In genomic region chr3:178443634-178444033, GRCh38 we compare ENCODE assay signal across 14 cellular contexts.
DNase-seq lines count a peak whose midpoint lies in the region; ATAC-seq and TF ChIP-seq lines count a peak whose summit lies in the region.
"Had no signal": no experiment of that assay in that cellular context is flagged by ENCODE, and none has a peak within 500 bp of the region (broad histone marks: within the 10 kb centered on the region; RNA-seq: fewer than 3 reads in every experiment).

No MANE protein-coding gene starts in this region.

- no peak overlapping the region for H3K27ac Mint-ChIP-seq in activated T-helper 1 cell treated with anti-CD3 and anti-CD28 coated beads, Interleukin-12 subunit alpha, Interleukin-12 subunit beta, Interleukin-2, Interleukin-4 antibody, amounts not matched to agents 30 ng/mL and 10 ng/mL and 1 ng/mL, durations not matched to agents 14 hours and 24 hours and 36 hours

- no peak overlapping the region for H3K9ac ChIP-seq in MM.1S (ENCODE audit: low read length)

- H3K9me3 ChIP-seq in MM.1S (replicated peaks; ENCODE audit: insufficient read depth, low read length) (no peaks in the 10 kb centered on the region), gastroesophageal sphincter (no peaks in the 10 kb centered on the region)
- H3K9me3 ChIP-seq: A549, sigmoid colon, thoracic aorta had no signal

- H3K9me2 ChIP-seq in MM.1S (replicated peaks; ENCODE audit: insufficient read depth, low read length), result no peaks in the 10 kb centered on the region

- no peaks in the 10 kb centered on the region for H4K20me1 ChIP-seq in MM.1S (ENCODE audit: insufficient read depth, low read length)

- H3K27me3 ChIP-seq in MM.1S (replicated peaks; ENCODE audit: insufficient read depth, low read length) (no peaks in the 10 kb centered on the region), gastroesophageal sphincter (no peaks in the 10 kb centered on the region)
- H3K27me3 ChIP-seq: sigmoid colon had no signal

- WGBS in gastroesophageal sphincter (ENCODE audit: low coverage in 1 of 2), 2 donors, result 56% methylated on average over 2 of the region's 2 CpGs

- no peaks in the 10 kb centered on the region for H3K27me3 Mint-ChIP-seq in activated T-helper 1 cell treated with anti-CD3 and anti-CD28 coated beads, Interleukin-12 subunit alpha, Interleukin-12 subunit beta, Interleukin-2, Interleukin-4 antibody, amounts not matched to agents 30 ng/mL and 10 ng/mL and 1 ng/mL, durations not matched to agents 14 hours and 24 hours and 36 hours (ENCODE audit: insufficient read depth)

- H3K27ac ChIP-seq in MM.1S (ENCODE audit: low read length), result no peak overlapping the region
- H3K27ac ChIP-seq in VCaP, result peak overlapping the region; percentile 59
- H3K27ac ChIP-seq in gastroesophageal sphincter, result no peak overlapping the region
- H3K27ac ChIP-seq: A549, RWPE1, sigmoid colon, thoracic aorta had no signal

- no peaks in the 10 kb centered on the region for H3K36me3 ChIP-seq in MM.1S (replicated peaks; ENCODE audit: insufficient read depth, low read length)
- no peaks in the 10 kb centered on the region for H3K36me3 ChIP-seq in gastroesophageal sphincter
- H3K36me3 ChIP-seq: sigmoid colon, thoracic aorta had no signal

- in situ Hi-C loops in G401 (cut with HindIII; ENCODE audit: low sequenced_read_pairs), result no loop called here

- H3K36me3 Mint-ChIP-seq in activated T-helper 1 cell treated with anti-CD3 and anti-CD28 coated beads, Interleukin-12 subunit alpha, Interleukin-12 subunit beta, Interleukin-2, Interleukin-4 antibody, amounts not matched to agents 30 ng/mL and 10 ng/mL and 1 ng/mL, durations not matched to agents 14 hours and 24 hours and 36 hours (ENCODE audit: low read depth), result no peaks in the 10 kb centered on the region

- DNase-seq in DMS53 (lab: John Stamatoyannopoulos, UW) (peak; percentile 3), DMS53 treated with DMSO at 0.1 percent for 48 hours (lab: John Stamatoyannopoulos, UW; ENCODE audit: unreplicated experiment) (no peak), MM.1S (peak; percentile 61), kidney glomerular epithelial cell (lab: John Stamatoyannopoulos, UW) (peak; percentile 38), G401 (ENCODE audit: low spot score) (no peak)
- no peak for DNase-seq in activated T-helper 1 cell treated with anti-CD3 and anti-CD28 coated beads, Interleukin-12 subunit alpha, Interleukin-12 subunit beta, Interleukin-2, Interleukin-4 antibody, amounts not matched to agents 30 ng/mL and 10 ng/mL and 1 ng/mL, durations not matched to agents 14 hours and 24 hours and 36 hours (ENCODE audit: low spot score)
- DNase-seq: activated T-cell treated with anti-CD3 and anti-CD28 coated beads for 4 hours, GDM1, sigmoid colon had no signal

- H3K79me2 ChIP-seq in MM.1S (ENCODE audit: low read length), result no peaks in the 10 kb centered on the region

- TF ChIP-seq POLR2A in gastroesophageal sphincter (IDR thresholded peaks at IDR 0.05), result no peak

- ATAC-seq in gastroesophageal sphincter, result no peak
- ATAC-seq: A549 had no signal

- no peak overlapping the region for H3K4me3 ChIP-seq in MM.1S (ENCODE audit: low read length)
- H3K4me3 ChIP-seq in gastroesophageal sphincter, result no peak overlapping the region
- H3K4me3 ChIP-seq: A549, sigmoid colon, thoracic aorta had no signal

- intact Hi-C loops in activated T-helper 1 cell treated with anti-CD3 and anti-CD28 coated beads, Interleukin-12 subunit alpha, Interleukin-12 subunit beta, Interleukin-2, Interleukin-4 antibody, amounts not matched to agents 30 ng/mL and 10 ng/mL and 1 ng/mL, durations not matched to agents 14 hours and 24 hours and 36 hours (cut with micrococcal nuclease), result no loop called here

- no peak overlapping the region for H3K4me2 ChIP-seq in MM.1S (ENCODE audit: low read depth, low read length)
- H3K4me2 ChIP-seq: A549 had no signal

- H3F3A ChIP-seq in MM.1S (ENCODE audit: insufficient read depth, low read length), result no peaks in the 10 kb centered on the region

- H3K9me3 Mint-ChIP-seq in activated T-helper 1 cell treated with anti-CD3 and anti-CD28 coated beads, Interleukin-12 subunit alpha, Interleukin-12 subunit beta, Interleukin-2, Interleukin-4 antibody, amounts not matched to agents 30 ng/mL and 10 ng/mL and 1 ng/mL, durations not matched to agents 14 hours and 24 hours and 36 hours, result no peaks in the 10 kb centered on the region

- H3K4me1 Mint-ChIP-seq in activated T-helper 1 cell treated with anti-CD3 and anti-CD28 coated beads, Interleukin-12 subunit alpha, Interleukin-12 subunit beta, Interleukin-2, Interleukin-4 antibody, amounts not matched to agents 30 ng/mL and 10 ng/mL and 1 ng/mL, durations not matched to agents 14 hours and 24 hours and 36 hours (ENCODE audit: low read depth), result no peaks in the 10 kb centered on the region

- TF ChIP-seq EP300 in gastroesophageal sphincter (IDR thresholded peaks at IDR 0.05), result no peak

- H2AFZ ChIP-seq in MM.1S (ENCODE audit: low read length), result no peak overlapping the region

- no peak overlapping the region for H3K4me3 Mint-ChIP-seq in activated T-helper 1 cell treated with anti-CD3 and anti-CD28 coated beads, Interleukin-12 subunit alpha, Interleukin-12 subunit beta, Interleukin-2, Interleukin-4 antibody, amounts not matched to agents 30 ng/mL and 10 ng/mL and 1 ng/mL, durations not matched to agents 14 hours and 24 hours and 36 hours

- TF ChIP-seq CTCF in MM.1S (IDR thresholded peaks at IDR 0.05; ENCODE audit: low read length) (peak; percentile 33; the same call in 1 of the 2 replicates), VCaP (conservative IDR thresholded peaks at IDR 0.05) (peak; percentile 67), gastroesophageal sphincter (IDR thresholded peaks at IDR 0.05) (no peak)

- H3K4me1 ChIP-seq in MM.1S (ENCODE audit: low read length), result peaks cover 5% of the 10 kb centered on the region; the same call in 1 of the 2 replicates
- H3K4me1 ChIP-seq in gastroesophageal sphincter, result peaks cover 0 to 9% (median 0%) of the 10 kb centered on the region in 3 donors

Comparison
In these comparisons a context has a peak if more than half of its experiments do, and no peak if none do; other contexts are left out.
1. DNase-seq: peak in DMS53 (single experiment), MM.1S (single experiment) and kidney glomerular epithelial cell (single experiment); none in DMS53 treated with DMSO at 0.1 percent for 48 hours (single experiment), G401 (single experiment) and activated T-helper 1 cell treated with anti-CD3 and anti-CD28 coated beads, Interleukin-12 subunit alpha, Interleukin-12 subunit beta, Interleukin-2, Interleukin-4 antibody, amounts not matched to agents 30 ng/mL and 10 ng/mL and 1 ng/mL, durations not matched to agents 14 hours and 24 hours and 36 hours (single experiment).
2. CTCF ChIP-seq: peak in MM.1S (single experiment) and VCaP (single experiment); none in gastroesophageal sphincter (0 of 4).